8 cellular contexts compared by ENCODE assay signal in the genomic region with DNA sequence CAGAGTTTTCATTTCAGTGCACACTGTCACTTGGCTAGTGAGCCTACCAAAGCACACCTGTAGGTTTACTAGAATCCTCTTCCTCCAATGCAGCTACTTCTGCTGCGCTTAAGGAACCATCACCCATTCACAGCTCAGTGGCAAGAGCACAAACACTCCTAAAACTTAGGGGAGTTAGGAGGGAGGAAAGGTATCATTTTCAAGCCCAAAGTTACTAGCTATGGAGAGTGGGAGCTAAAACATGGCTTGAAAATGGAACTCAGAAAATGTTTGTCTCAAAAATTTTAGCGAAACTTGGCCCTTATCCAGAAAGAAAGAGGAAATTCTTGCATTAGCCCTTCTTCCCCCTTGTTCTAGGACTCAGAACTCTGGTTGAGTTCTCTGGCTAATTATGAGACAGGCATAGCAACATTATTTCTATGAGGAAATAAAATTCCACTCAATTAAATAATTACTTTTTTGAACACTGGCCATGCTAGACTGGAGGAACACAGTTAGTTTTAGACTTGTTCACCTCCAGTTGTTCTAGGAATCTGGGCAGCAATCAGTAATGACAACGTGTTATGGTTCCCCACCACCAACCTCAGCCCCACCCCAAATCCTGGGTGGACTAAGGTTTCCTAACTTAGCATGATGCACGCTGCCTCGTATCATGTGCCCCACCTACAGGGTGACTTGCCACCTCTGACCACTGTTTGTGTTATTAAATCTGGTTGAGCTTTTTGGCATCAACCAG. TPM values are rescaled to one million over a fixed set of nuclear protein-coding genes. Genes with fewer than 3 reads are reported as not detected.
DNase-seq lines count a peak whose midpoint lies in the region; ATAC-seq and TF ChIP-seq lines count a peak whose summit lies in the region.

No MANE protein-coding gene starts in this region.

- H3K27me3 Mint-ChIP-seq in IgD-negative memory B cell (peaks cover 2% of the 10 kb centered on the region), brain (no peaks in the 10 kb centered on the region), natural killer cell (ENCODE audit: low read depth in 2 of 2) (no peaks in the 10 kb centered on the region)

- H3K9me3 Mint-ChIP-seq in IgD-negative memory B cell: no peaks in the 10 kb centered on the region
- peaks cover 0 to 4% (median 0%) of the 10 kb centered on the region in 5 experiments for H3K9me3 Mint-ChIP-seq in brain
- no peaks in the 10 kb centered on the region for H3K9me3 Mint-ChIP-seq in natural killer cell

- POLR2A ChIA-PET in HEK293T (lab: Yijun Ruan, JAX): no interaction called here

- H3K36me3 Mint-ChIP-seq in IgD-negative memory B cell (peaks cover 5% of the 10 kb centered on the region), brain (peaks cover 17% of the 10 kb centered on the region), natural killer cell (no peaks in the 10 kb centered on the region)

- H3K4me3 Mint-ChIP-seq in IgD-negative memory B cell (peak overlapping the region; percentile 25 to 87 (median 75)), brain (no peak overlapping the region), natural killer cell (peak overlapping the region; percentile 91)

- DNase-seq in EH (ENCODE audit: low read depth) (peak; percentile 54), natural killer cell (peak; percentile 35), HEK293T (ENCODE audit: extremely low spot score) (no peak), NCI-H146 treated with DMSO at 0.1 percent for 48 hours (lab: John Stamatoyannopoulos, UW; ENCODE audit: unreplicated experiment) (no peak)

- H3K27ac Mint-ChIP-seq in IgD-negative memory B cell (peak overlapping the region; percentile 52 to 94 (median 66)), brain (peak overlapping the region in 3 of 5 experiments; percentile 54 to 61 (median 57)), natural killer cell (peak overlapping the region; percentile 95 to 98)

- TF ChIP-seq CTCF in brain (conservative IDR thresholded peaks at IDR 0.05) (no peak), natural killer cell (IDR thresholded peaks at IDR 0.05) (no peak)

- ATAC-seq in natural killer cell (peak; percentile 11 to 40 (median 16)), GM19035 (IDR thresholded peaks at IDR 0.05; ENCODE audit: unreplicated experiment) (no peak), GM21737 (IDR thresholded peaks at IDR 0.05; ENCODE audit: unreplicated experiment) (no peak)

- H3K4me1 Mint-ChIP-seq in IgD-negative memory B cell (peaks cover 55 to 70% (median 55%) of the 10 kb centered on the region in 3 donors), brain (peaks cover 67% of the 10 kb centered on the region), natural killer cell (peaks cover 85% of the 10 kb centered on the region in 2 donors)

- intact Hi-C loops in natural killer cell (cut with micrococcal nuclease): loop anchor here (1.0 to 5.0 kb wide), 2 partner anchors 20 to 267 kb away; a partner anchor contains a TSS

- CTCF ChIA-PET in HEK293T (lab: Yijun Ruan, JAX): interaction anchor here (0.7 kb wide), 1 partner anchor 840 kb away, joined by 3 read pairs; no protein-coding TSS in a partner anchor

TF ChIP-seq in HEK293T, 16 proteins besides CTCF, POLR2A, EP300 and RAD21:
- TF ChIP-seq FOXK2 (IDR thresholded peaks at IDR 0.05): no peak
- no peak for TF ChIP-seq TARDBP (IDR thresholded peaks at IDR 0.05)
- TF ChIP-seq BHLHE40 (IDR thresholded peaks at IDR 0.05; ENCODE audit: borderline replicate concordance): no peak
- no peak for TF ChIP-seq FOXM1 (IDR thresholded peaks at IDR 0.05; ENCODE audit: borderline replicate concordance)
- no peak for TF ChIP-seq CTBP1 (IDR thresholded peaks at IDR 0.05; ENCODE audit: borderline replicate concordance)

RNA-seq across cellular contexts. Expression of a gene that starts 32.9 kb away (rescaled TPM):
- 8.8 TPM for polyA plus RNA-seq in IgD-negative memory B cell
- polyA plus RNA-seq in brain (ENCODE audit: insufficient read depth, low read depth, low replicate concordance): 30.5 TPM
- total RNA-seq in natural killer cell: 10 to 100 TPM; 32.9 to 58.8 (median 57.1) TPM

Comparison
In these comparisons a context has a peak if more than half of its experiments do, and no peak if none do; other contexts are left out.
1. DNase-seq: peak in EH (single experiment) and natural killer cell (single experiment); none in HEK293T (single experiment) and NCI-H146 treated with DMSO at 0.1 percent for 48 hours (single experiment).
2. H3K4me3 Mint-ChIP-seq: peak in IgD-negative memory B cell (4 of 4) and natural killer cell (single experiment); none in brain (0 of 5).
3. ATAC-seq: peak in natural killer cell (3 of 3); none in GM19035 (single experiment) and GM21737 (single experiment).
4. Peak in every context shown above with its lines, with median percentiles within 50 percentile points of each other: H3K27ac Mint-ChIP-seq.